ENCODE assay signal across 16 cellular contexts in genomic region chr20:37956099-37956498, GRCh38. TPM values are rescaled to one million over a fixed set of nuclear protein-coding genes. Genes with fewer than 3 reads are reported as not detected.
DNase-seq lines count a peak whose midpoint lies in the region; TF ChIP-seq lines count a peak whose summit lies in the region.
"Had no signal": no experiment of that assay in that cellular context is flagged by ENCODE, and none has a peak within 500 bp of the region (broad histone marks: within the 10 kb centered on the region; RNA-seq: fewer than 3 reads in every experiment).

No MANE protein-coding gene starts in this region.

- no peak overlapping the region for H3K4me3 ChIP-seq in coronary artery
- H3K4me3 ChIP-seq: skin epidermis, tibial artery had no signal

- TF ChIP-seq CTCF in coronary artery (IDR thresholded peaks at IDR 0.05) = no peak

- H3K9me3 Mint-ChIP-seq in activated naive CD8-positive, alpha-beta T cell treated with anti-CD3 and anti-CD28 coated beads for 36 hours = no peaks in the 10 kb centered on the region
- H3K9me3 Mint-ChIP-seq: T-helper 1 cell treated with Interleukin-12 subunit alpha and Interleukin-12 subunit beta and Interleukin-4 antibody, amounts not matched to agents 30 μg/mL and 1 μg/mL, for 36 hours had no signal

- H3K4me3 Mint-ChIP-seq in activated naive CD8-positive, alpha-beta T cell treated with anti-CD3 and anti-CD28 coated beads for 36 hours = no peak overlapping the region
- H3K4me3 Mint-ChIP-seq: activated naive CD4-positive, alpha-beta T cell treated with anti-CD3 and anti-CD28 coated beads for 36 hours; T-helper 1 cell treated with Interleukin-12 subunit alpha and Interleukin-12 subunit beta and Interleukin-4 antibody, amounts not matched to agents 30 μg/mL and 1 μg/mL, for 36 hours had no signal

- H3K4me1 Mint-ChIP-seq in activated naive CD8-positive, alpha-beta T cell treated with anti-CD3 and anti-CD28 coated beads for 36 hours = no peaks in the 10 kb centered on the region

- H3K36me3 Mint-ChIP-seq in activated naive CD8-positive, alpha-beta T cell treated with anti-CD3 and anti-CD28 coated beads for 36 hours = peaks cover 1% of the 10 kb centered on the region

- DNase-seq in DMS 273 treated with DMSO at 0.1 percent for 48 hours (lab: John Stamatoyannopoulos, UW) = peak; percentile 57
- DNase-seq in NCI-H146 (lab: John Stamatoyannopoulos, UW) = peak; percentile 72
- DNase-seq in NCI-H748 (lab: John Stamatoyannopoulos, UW; ENCODE audit: unreplicated experiment) = peak; percentile 82
- DNase-seq in fibroblast of gingiva (ENCODE audit: low read depth) = peak; percentile 25
- DNase-seq in NK-92 (lab: John Stamatoyannopoulos, UW; ENCODE audit: unreplicated experiment) = no peak
- no peak for DNase-seq in activated naive CD8-positive, alpha-beta T cell treated with anti-CD3 and anti-CD28 coated beads for 36 hours
- no peak for DNase-seq in SW 1271 (lab: John Stamatoyannopoulos, UW)
- no peak for DNase-seq in coronary artery (ENCODE audit: low spot score)
- DNase-seq: activated CD4-positive, CD25-positive, alpha-beta regulatory T cell treated with anti-CD3 and anti-CD28 coated beads, Interleukin-2, amount 50 U/mL, for 72 hours; activated naive CD4-positive, alpha-beta T cell treated with anti-CD3 and anti-CD28 coated beads for 36 hours; GOT3; NCI-H226 had no signal

- H3K27ac Mint-ChIP-seq in activated naive CD8-positive, alpha-beta T cell treated with anti-CD3 and anti-CD28 coated beads for 36 hours = no peak overlapping the region
- H3K27ac Mint-ChIP-seq: activated naive CD4-positive, alpha-beta T cell treated with anti-CD3 and anti-CD28 coated beads for 36 hours; T-helper 1 cell treated with Interleukin-12 subunit alpha and Interleukin-12 subunit beta and Interleukin-4 antibody, amounts not matched to agents 30 μg/mL and 1 μg/mL, for 36 hours had no signal

- H3K27me3 Mint-ChIP-seq in activated naive CD8-positive, alpha-beta T cell treated with anti-CD3 and anti-CD28 coated beads for 36 hours = no peaks in the 10 kb centered on the region

- no peak overlapping the region for H3K27ac ChIP-seq in coronary artery
- H3K27ac ChIP-seq: parathyroid adenoma, skin epidermis, tibial artery had no signal

RNA-seq across cellular contexts. Expression of gene VSTM2L, which starts 53.2 kb away (rescaled TPM):
- not detected for total RNA-seq in activated naive CD8-positive, alpha-beta T cell treated with anti-CD3 and anti-CD28 coated beads for 36 hours
- total RNA-seq: activated naive CD4-positive, alpha-beta T cell treated with anti-CD3 and anti-CD28 coated beads for 36 hours had no signal

Comparison
In these comparisons a context has a peak if more than half of its experiments do, and no peak if none do; other contexts are left out.
1. DNase-seq: peak in DMS 273 treated with DMSO at 0.1 percent for 48 hours (single experiment), NCI-H146 (single experiment), NCI-H748 (single experiment) and fibroblast of gingiva (single experiment); none in NK-92 (single experiment), activated naive CD8-positive, alpha-beta T cell treated with anti-CD3 and anti-CD28 coated beads for 36 hours (single experiment), SW 1271 (0 of 2) and coronary artery (single experiment).